Comparison of ENCODE assay signal across 11 cellular contexts in the genomic region with DNA sequence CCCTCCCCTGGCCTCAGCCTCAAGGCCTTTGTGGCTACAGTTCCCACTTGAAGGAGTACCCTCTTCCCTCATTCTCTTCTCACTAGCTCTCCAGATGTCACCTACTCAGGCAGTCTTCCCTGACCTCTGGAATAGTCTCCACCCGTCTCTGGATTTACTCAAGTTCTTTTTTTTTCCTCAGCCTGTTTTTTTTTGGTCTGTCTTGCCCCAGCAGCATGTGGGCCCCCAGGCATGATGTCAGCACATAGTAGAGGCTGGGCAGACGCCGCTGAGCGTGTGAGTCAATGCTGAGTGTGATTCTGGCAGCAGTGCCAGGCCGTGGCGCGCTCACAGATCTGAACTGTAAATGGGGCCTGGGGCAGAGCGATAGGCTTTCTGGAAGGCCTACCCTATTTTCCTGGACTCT. TPM values are rescaled to one million over a fixed set of nuclear protein-coding genes. Genes with fewer than 3 reads are reported as not detected.
A peak's percentile ranks its signal among the peaks of the same experiment; 100 is the strongest.
DNase-seq lines count a peak whose midpoint lies in the region; ATAC-seq, FAIRE-seq and TF ChIP-seq lines count a peak whose summit lies in the region.
"Not testable (repeated sequence)": the region's sequence is repeated elsewhere in the genome, so short reads cannot be mapped to it uniquely, and the experiment has no call there.
"Had no signal": no experiment of that assay in that cellular context is flagged by ENCODE, and none has a peak within 500 bp of the region (broad histone marks: within the 10 kb centered on the region; RNA-seq: fewer than 3 reads in every experiment).

No MANE protein-coding gene starts in this region.

- H3K4me3 ChIP-seq in HFF-Myc (replicated peaks; ENCODE audit: low read depth, low read length); brain microvascular endothelial cell (ENCODE audit: low read depth, low read length); pancreas; tibial artery: not testable (repeated sequence)

- peak overlapping the region; percentile 68 for H3K27ac ChIP-seq in brain microvascular endothelial cell
- H3K27ac ChIP-seq in pancreas = not testable (repeated sequence)
- H3K27ac ChIP-seq in tibial artery = peak overlapping the region; percentile 3 to 46

- ATAC-seq in pancreas = peak in 3 of 4 donors; percentile 48 to 73 (median 56)

- in situ Hi-C loops in brain microvascular endothelial cell (cut with HindIII; ENCODE audit: low pct_ligation_motif_present, low sequenced_read_pairs) = not testable (repeated sequence)

- H3K27me3 ChIP-seq in brain microvascular endothelial cell (replicated peaks); pancreas; tibial artery: not testable (repeated sequence)

- intact Hi-C loops in pancreas (cut with DNase I) = loop anchor here in 1 of 3 donors (5.0 kb wide), 1 partner anchor 285 kb away; no protein-coding TSS in a partner anchor
- intact Hi-C loops in tibial artery (cut with DNase I; ENCODE audit: low total_unique reads) = not testable (repeated sequence)

- not testable (repeated sequence) for H3K36me3 ChIP-seq in brain microvascular endothelial cell (replicated peaks); pancreas; tibial artery

- not testable (repeated sequence) for TF ChIP-seq CTCF in AG09319 (IDR thresholded peaks at IDR 0.05; ENCODE audit: low read depth, low read length); HFF-Myc (IDR thresholded peaks at IDR 0.05; ENCODE audit: low read depth, low read length, missing control alignments); brain microvascular endothelial cell (IDR thresholded peaks at IDR 0.05; ENCODE audit: low read depth, low read length, missing control alignments); pancreas (IDR thresholded peaks at IDR 0.05); tibial artery (IDR thresholded peaks at IDR 0.05)

- peak; percentile 66 for DNase-seq in AG09319 (ENCODE audit: extremely low read depth, low read depth)
- peak; percentile 56 for DNase-seq in HFF-Myc (ENCODE audit: extremely low read depth, low read depth)
- peak; percentile 92 for DNase-seq in RKO (ENCODE audit: low spot score)
- peak; percentile 90 for DNase-seq in brain microvascular endothelial cell
- peak; percentile 92 for DNase-seq in fibroblast of peridontal ligament (ENCODE audit: extremely low read depth)
- peak; percentile 21 for DNase-seq in kidney glomerular epithelial cell (lab: John Stamatoyannopoulos, UW)
- peak in 3 of 6 donors; percentile 8 to 60 (median 38) for DNase-seq in pancreas
- peak; percentile 86 to 88 for DNase-seq in tibial artery

- not testable (repeated sequence) for H3K4me1 ChIP-seq in pancreas, tibial artery

- not testable (repeated sequence) for FAIRE-seq in pancreas (lab: Jason Lieb, UNC)

- H3K9me3 ChIP-seq in pancreas, tibial artery: not testable (repeated sequence)

- 70 to 75% methylated on average over 8 of the region's 8 CpGs for WGBS in pancreas, 2 donors

RNA-seq across cellular contexts. Expression of gene KCNJ12, which starts 26.0 kb away (rescaled TPM):
- under 1 TPM; 0.09 to 0.37 (median 0.12) TPM for total RNA-seq in pancreas
- under 1 TPM; 0.15 to 0.16 TPM for polyA plus RNA-seq in pancreas
- total RNA-seq: activated CD8-positive, alpha-beta memory T cell treated with anti-CD3 and anti-CD28 coated beads, Interleukin-2, amount 10 ng/mL, durations not matched to agents 7 days and 5 days; HepG2 had no signal
- polyA plus RNA-seq: CD4-positive, CD25-positive, alpha-beta regulatory T cell; HepG2 had no signal
